8 cellular contexts compared by ENCODE assay signal in genomic region chrX:71181910-71182799, GRCh38. TPM values are rescaled to one million over a fixed set of nuclear protein-coding genes. Genes with fewer than 3 reads are reported as not detected.
DNase-seq lines count a peak whose midpoint lies in the region; ATAC-seq and TF ChIP-seq lines count a peak whose summit lies in the region.

No MANE protein-coding gene starts in this region.

- no peaks in the 10 kb centered on the region for H3K36me3 ChIP-seq in HUES48 (ENCODE audit: control insufficient read depth, insufficient read depth, low read length)

- H3K4me3 Mint-ChIP-seq in Calu3 (ENCODE audit: low read depth, unreplicated experiment), result peak overlapping the region; percentile 62
- peak overlapping the region; percentile 84 for H3K4me3 Mint-ChIP-seq in activated T-cell treated with anti-CD3 and anti-CD28 coated beads, Interleukin-2, amount 50 U/mL, for 24 hours

- intact Hi-C loops in Calu3 (cut with micrococcal nuclease; ENCODE audit: unreplicated experiment), result no loop called here

- TF ChIP-seq CTCF in Calu3 (IDR thresholded peaks at IDR 0.05; ENCODE audit: unreplicated experiment), result no peak

- no TSS peak for BruUV-seq in Calu3 (replicated peaks; lab: Mats Ljungman, UMichigan)

- no peaks in the 10 kb centered on the region for H3K27me3 Mint-ChIP-seq in Calu3 (ENCODE audit: unreplicated experiment)
- peaks cover 28% of the 10 kb centered on the region for H3K27me3 Mint-ChIP-seq in activated T-cell treated with anti-CD3 and anti-CD28 coated beads, Interleukin-2, amount 50 U/mL, for 24 hours

- H3K36me3 Mint-ChIP-seq in Calu3 (ENCODE audit: insufficient read depth, unreplicated experiment), result peaks cover 11% of the 10 kb centered on the region
- H3K36me3 Mint-ChIP-seq in activated T-cell treated with anti-CD3 and anti-CD28 coated beads, Interleukin-2, amount 50 U/mL, for 24 hours (ENCODE audit: low read depth), result peaks cover 8% of the 10 kb centered on the region

- TF ChIP-seq POLR2A in erythroblast (IDR thresholded peaks at IDR 0.05; ENCODE audit: low read length), result peak; percentile 86

- peak overlapping the region; percentile 54 for H3K4me3 ChIP-seq in HUES48 (ENCODE audit: low read depth, low read length)

- H3K9ac ChIP-seq in HUES48 (ENCODE audit: low read depth, low read length), result peak overlapping the region; percentile 82

- CTCF ChIA-PET in Calu3 (lab: Charles Lee), result interaction anchor here (0.6 to 1.7 kb wide), 4 partner anchors 28 to 101 kb away, joined by 3 to 5 read pairs (median 4); partner anchors contain the start of gene NONO

- DNase-seq in Calu3 (peak; percentile 87), OCI-M2 (lab: John Stamatoyannopoulos, UW; ENCODE audit: unreplicated experiment) (peak; percentile 91), erythroblast (lab: John Stamatoyannopoulos, UW) (peak; percentile 92 to 94), mucosa of gallbladder (ENCODE audit: low spot score) (peak; percentile 90)
- DNase-seq in activated T-cell treated with anti-CD3 and anti-CD28 coated beads, Interleukin-2, amount 50 U/mL, for 24 hours, result peak; percentile 77
- peak; percentile 65 for DNase-seq in stimulated activated CD8-positive, alpha-beta memory T cell treated with anti-CD3 and anti-CD28 coated beads, Interleukin-4, amount 100 ng/mL, for 24 hours (ENCODE audit: low read depth)

- peak overlapping the region; percentile 96 for H3K27ac Mint-ChIP-seq in Calu3 (ENCODE audit: unreplicated experiment)
- peak overlapping the region; percentile 98 for H3K27ac Mint-ChIP-seq in activated T-cell treated with anti-CD3 and anti-CD28 coated beads, Interleukin-2, amount 50 U/mL, for 24 hours

- ATAC-seq in GM21423 (IDR thresholded peaks at IDR 0.05; ENCODE audit: unreplicated experiment), result peak; percentile 86

- H3K27ac ChIP-seq in HUES48 (ENCODE audit: low read depth, low read length), result peak overlapping the region; percentile 98

- peaks cover 13% of the 10 kb centered on the region for H3K4me1 ChIP-seq in HUES48 (ENCODE audit: control insufficient read depth, insufficient read depth, low read length)

- peaks cover 8% of the 10 kb centered on the region for H3K4me1 Mint-ChIP-seq in Calu3 (ENCODE audit: low read depth, unreplicated experiment)
- H3K4me1 Mint-ChIP-seq in activated T-cell treated with anti-CD3 and anti-CD28 coated beads, Interleukin-2, amount 50 U/mL, for 24 hours (ENCODE audit: low read depth), result peaks cover 20% of the 10 kb centered on the region

- H3K9me3 ChIP-seq in HUES48 (ENCODE audit: control insufficient read depth, insufficient read depth, low read length), result peaks cover 34% of the 10 kb centered on the region

- no peaks in the 10 kb centered on the region for H3K27me3 ChIP-seq in HUES48 (ENCODE audit: control insufficient read depth, insufficient read depth, low read length)

- H3K9me3 Mint-ChIP-seq in Calu3 (ENCODE audit: low read depth, unreplicated experiment), result no peaks in the 10 kb centered on the region
- H3K9me3 Mint-ChIP-seq in activated T-cell treated with anti-CD3 and anti-CD28 coated beads, Interleukin-2, amount 50 U/mL, for 24 hours, result no peaks in the 10 kb centered on the region

RNA-seq across cellular contexts. Expression of gene NLGN3, which starts 37.5 kb away (rescaled TPM):
- 2.1 and 2.3 TPM in 2 replicates for total RNA-seq in Calu3 (2022)
- 2.5 TPM for total RNA-seq in mucosa of gallbladder

RNA-seq across cellular contexts. Expression of gene GJB1, which starts 40.9 kb away (rescaled TPM):
- total RNA-seq in Calu3 (2022) (80.4 and 96.9 TPM in 2 replicates), mucosa of gallbladder (228 TPM)

Comparison
In these comparisons a context has a peak if more than half of its experiments do, and no peak if none do; other contexts are left out.
1. Peak in every context shown above with its lines: DNase-seq, ATAC-seq, H3K4me3 ChIP-seq and H3K27ac ChIP-seq.